Comparison of ENCODE assay signal across 8 cellular contexts in the genomic region with DNA sequence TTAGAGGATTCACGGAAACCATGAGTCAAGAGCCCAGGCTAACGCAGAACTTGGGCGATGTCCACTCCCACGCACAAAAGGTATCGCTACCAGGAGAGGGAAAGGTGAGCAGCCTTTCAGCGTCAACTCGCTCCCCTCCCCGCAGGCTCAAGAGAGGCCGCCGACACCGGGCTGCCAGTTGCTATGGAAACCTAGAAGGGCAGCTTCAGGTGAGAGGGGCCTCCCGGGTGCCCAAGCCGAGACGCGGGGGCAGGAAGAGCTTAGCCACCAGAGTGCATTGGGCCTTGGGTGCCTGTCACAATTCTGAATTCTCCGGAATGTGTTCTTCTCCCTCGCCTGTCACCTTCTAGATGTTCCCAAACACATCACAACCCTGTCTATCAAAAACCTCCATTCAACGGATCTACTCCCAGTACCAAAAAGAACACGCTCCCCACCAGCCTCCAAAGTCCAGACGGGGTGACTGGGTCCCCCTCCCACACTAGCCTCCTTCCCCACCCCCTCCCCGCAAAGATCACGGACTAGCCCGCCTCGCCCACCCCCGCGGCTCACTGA. TPM values are rescaled to one million over a fixed set of nuclear protein-coding genes. Genes with fewer than 3 reads are reported as not detected.
DNase-seq lines count a peak whose midpoint lies in the region; ATAC-seq and TF ChIP-seq lines count a peak whose summit lies in the region.

No MANE protein-coding gene starts in this region.

- POLR2A ChIA-PET in MCF 10A (lab: Yijun Ruan, JAX): interaction anchor here (0.9 to 4.8 kb wide), 23 partner anchors 8 to 1364 kb away, joined by 3 to 159 read pairs (median 6); a partner anchor contains a TSS

- peak overlapping the region; percentile 96 for H3K4me3 Mint-ChIP-seq in T-helper 2 cell treated with Interferon-gamma antibody and Interleukin-4, amounts not matched to agents 5 μg/mL and 100 μg/mL, for 36 hours
- peak overlapping the region; percentile 82 for H3K4me3 Mint-ChIP-seq in MCF 10A (ENCODE audit: unreplicated experiment)

- H3K27me3 Mint-ChIP-seq in T-helper 2 cell treated with Interferon-gamma antibody and Interleukin-4, amounts not matched to agents 5 μg/mL and 100 μg/mL, for 36 hours (ENCODE audit: low read depth): no peaks in the 10 kb centered on the region
- no peaks in the 10 kb centered on the region for H3K27me3 Mint-ChIP-seq in MCF 10A (ENCODE audit: insufficient read depth, unreplicated experiment)

- H3K27ac Mint-ChIP-seq in T-helper 2 cell treated with Interferon-gamma antibody and Interleukin-4, amounts not matched to agents 5 μg/mL and 100 μg/mL, for 36 hours: peak overlapping the region; percentile 89
- peak overlapping the region; percentile 82 for H3K27ac Mint-ChIP-seq in MCF 10A (ENCODE audit: low read depth, unreplicated experiment)

- TF ChIP-seq CTCF in 22Rv1 (IDR thresholded peaks at IDR 0.05): no peak
- no peak for TF ChIP-seq CTCF in MCF 10A (IDR thresholded peaks at IDR 0.05; ENCODE audit: unreplicated experiment)

- BruUV-seq in MCF 10A (replicated peaks; lab: Mats Ljungman, UMichigan): no TSS peak

- peaks cover 22% of the 10 kb centered on the region for H3K36me3 Mint-ChIP-seq in T-helper 2 cell treated with Interferon-gamma antibody and Interleukin-4, amounts not matched to agents 5 μg/mL and 100 μg/mL, for 36 hours (ENCODE audit: low read depth)
- peaks cover 26% of the 10 kb centered on the region for H3K36me3 Mint-ChIP-seq in MCF 10A (ENCODE audit: insufficient read depth, unreplicated experiment)

- H3K27ac ChIP-seq in 22Rv1: peak overlapping the region; percentile 64

- no peaks in the 10 kb centered on the region for H3K9me3 Mint-ChIP-seq in T-helper 2 cell treated with Interferon-gamma antibody and Interleukin-4, amounts not matched to agents 5 μg/mL and 100 μg/mL, for 36 hours
- H3K9me3 Mint-ChIP-seq in MCF 10A (ENCODE audit: unreplicated experiment): no peaks in the 10 kb centered on the region

- CTCF ChIA-PET in MCF 10A (lab: Yijun Ruan, JAX): interaction anchor here (0.6 to 4.0 kb wide), 27 partner anchors 8 to 1652 kb away, joined by 3 to 32 read pairs (median 4); a partner anchor contains a TSS

- H3K4me1 Mint-ChIP-seq in T-helper 2 cell treated with Interferon-gamma antibody and Interleukin-4, amounts not matched to agents 5 μg/mL and 100 μg/mL, for 36 hours (ENCODE audit: low read depth): peaks cover 36% of the 10 kb centered on the region
- peaks cover 22% of the 10 kb centered on the region for H3K4me1 Mint-ChIP-seq in MCF 10A (ENCODE audit: insufficient read depth, unreplicated experiment)

- no peak for DNase-seq in Jurkat, Clone E6-1 (ENCODE audit: low read depth, low spot score)
- peak; percentile 69 for DNase-seq in T-helper 2 cell treated with Interferon-gamma antibody and Interleukin-4, amounts not matched to agents 5 μg/mL and 100 μg/mL, for 36 hours (ENCODE audit: low spot score)
- peak; percentile 23 for DNase-seq in MCF 10A (ENCODE audit: unreplicated experiment)
- peak; percentile 21 for DNase-seq in kidney glomerular epithelial cell (lab: John Stamatoyannopoulos, UW)
- peak; percentile 75 for DNase-seq in stimulated activated CD4-positive, alpha-beta T cell treated with anti-CD3 and anti-CD28 coated beads, Interleukin-1b, Interleukin-23, amount 100 ng/mL, for 48 hours
- DNase-seq in epidermal melanocyte (ENCODE audit: insufficient read length, low spot score): no peak

- intact Hi-C loops in MCF 10A (cut with micrococcal nuclease): loop anchor here (5.0 kb wide), 1 partner anchor 38 kb away; a partner anchor contains a TSS

- ATAC-seq in GM18909 (IDR thresholded peaks at IDR 0.05; ENCODE audit: poor library complexity, unreplicated experiment): peak; percentile 43

- peak overlapping the region; percentile 76 for H3K4me3 ChIP-seq in Jurkat, Clone E6-1 (ENCODE audit: low read length)

RNA-seq across cellular contexts. Expression of a gene that starts 0.7 kb away (rescaled TPM):
- 104 TPM for polyA plus RNA-seq in Jurkat, Clone E6-1 (2012; ENCODE audit: insufficient read depth, insufficient read length)
- total RNA-seq in MCF 10A (2022): 71.3 and 72.0 TPM in 2 replicates

RNA-seq across cellular contexts. Expression of a gene that starts 39.5 kb away (rescaled TPM):
- 8.0 TPM for polyA plus RNA-seq in Jurkat, Clone E6-1 (2012; ENCODE audit: insufficient read depth, insufficient read length)
- 37.2 and 51.4 TPM in 2 replicates for total RNA-seq in MCF 10A (2022)

RNA-seq across cellular contexts. Expression of a gene that starts 40.2 kb away (rescaled TPM):
- polyA plus RNA-seq in Jurkat, Clone E6-1 (2012; ENCODE audit: insufficient read depth, insufficient read length): 22.9 TPM
- 26.4 and 32.0 TPM in 2 replicates for total RNA-seq in MCF 10A (2022)

RNA-seq across cellular contexts. Expression of a gene that starts 42.9 kb away (rescaled TPM):
- polyA plus RNA-seq in Jurkat, Clone E6-1 (2012; ENCODE audit: insufficient read depth, insufficient read length): not detected
- total RNA-seq in MCF 10A (2022): not detected in 2 replicates

Comparison
In these comparisons a context has a peak if more than half of its experiments do, and no peak if none do; other contexts are left out.
1. DNase-seq: peak in T-helper 2 cell treated with Interferon-gamma antibody and Interleukin-4, amounts not matched to agents 5 μg/mL and 100 μg/mL, for 36 hours (single experiment), MCF 10A (single experiment), kidney glomerular epithelial cell (single experiment) and stimulated activated CD4-positive, alpha-beta T cell treated with anti-CD3 and anti-CD28 coated beads, Interleukin-1b, Interleukin-23, amount 100 ng/mL, for 48 hours (single experiment); none in Jurkat, Clone E6-1 (single experiment) and epidermal melanocyte (single experiment).